In genomic region chr20:57471496-57472210, GRCh38 we compare ENCODE assay signal across 28 cellular contexts. TPM values are rescaled to one million over a fixed set of nuclear protein-coding genes. Genes with fewer than 3 reads are reported as not detected.
DNase-seq lines count a peak whose midpoint lies in the region; ATAC-seq and TF ChIP-seq lines count a peak whose summit lies in the region.
"Had no signal": no experiment of that assay in that cellular context is flagged by ENCODE, and none has a peak within 500 bp of the region (broad histone marks: within the 10 kb centered on the region; RNA-seq: fewer than 3 reads in every experiment).

No MANE protein-coding gene starts in this region.

- no peaks in the 10 kb centered on the region for H3K9me3 ChIP-seq in upper lobe of right lung
- no peaks in the 10 kb centered on the region for H3K9me3 ChIP-seq in Caco-2
- H3K9me3 ChIP-seq: ascending aorta had no signal

- H3K4me1 ChIP-seq in upper lobe of right lung, result peaks cover 14% of the 10 kb centered on the region
- no peaks in the 10 kb centered on the region for H3K4me1 ChIP-seq in Caco-2
- H3K4me1 ChIP-seq: ascending aorta, parathyroid adenoma had no signal

- H3K27me3 ChIP-seq in upper lobe of right lung, result no peaks in the 10 kb centered on the region
- peaks cover 3% of the 10 kb centered on the region for H3K27me3 ChIP-seq in Caco-2 (replicated peaks; ENCODE audit: control insufficient read depth, insufficient read depth, low read length)
- H3K27me3 ChIP-seq: ascending aorta had no signal

- H3K4me3 Mint-ChIP-seq in activated naive CD8-positive, alpha-beta T cell, result no peak overlapping the region
- no peak overlapping the region for H3K4me3 Mint-ChIP-seq in activated naive CD8-positive, alpha-beta T cell treated with anti-CD3 and anti-CD28 coated beads, Interleukin-2, amount 50 U/mL, for 24 hours
- no peak overlapping the region for H3K4me3 Mint-ChIP-seq in activated T-helper 17 cell treated with anti-CD3 and anti-CD28 coated beads, Interleukin-2, amount 50 U/mL, for 72 hours
- H3K4me3 Mint-ChIP-seq in naive thymus-derived CD8-positive, alpha-beta T cell, result peak overlapping the region in 1 of 10 donors; percentile 55
- H3K4me3 Mint-ChIP-seq in Caco-2 (ENCODE audit: unreplicated experiment), result no peak overlapping the region
- H3K4me3 Mint-ChIP-seq: activated naive CD4-positive, alpha-beta T cell treated with anti-CD3 and anti-CD28 coated beads, Interleukin-2, amount 10 ng/mL, durations not matched to agents 7 days and 5 days; activated T-cell treated with anti-CD3 and anti-CD28 coated beads, Interleukin-2, amount 50 U/mL, for 24 hours; T-helper 17 cell had no signal

- intact Hi-C loops in upper lobe of right lung (cut with DNase I), result no loop called here
- intact Hi-C loops in Caco-2 (cut with micrococcal nuclease; ENCODE audit: unreplicated experiment), result no loop called here

- peak overlapping the region; percentile 10 for H3K27ac Mint-ChIP-seq in activated naive CD8-positive, alpha-beta T cell
- H3K27ac Mint-ChIP-seq in activated naive CD8-positive, alpha-beta T cell treated with anti-CD3 and anti-CD28 coated beads, Interleukin-2, amount 50 U/mL, for 24 hours, result no peak overlapping the region
- H3K27ac Mint-ChIP-seq in activated T-helper 17 cell treated with anti-CD3 and anti-CD28 coated beads, Interleukin-2, amount 50 U/mL, for 72 hours, result peak overlapping the region; percentile 49
- peak overlapping the region in 8 of 10 donors; percentile 3 to 83 (median 30) for H3K27ac Mint-ChIP-seq in naive thymus-derived CD8-positive, alpha-beta T cell
- H3K27ac Mint-ChIP-seq in Caco-2 (ENCODE audit: unreplicated experiment), result no peak overlapping the region
- H3K27ac Mint-ChIP-seq: activated naive CD4-positive, alpha-beta T cell treated with anti-CD3 and anti-CD28 coated beads, Interleukin-2, amount 10 ng/mL, durations not matched to agents 7 days and 5 days; activated T-cell treated with anti-CD3 and anti-CD28 coated beads, Interleukin-2, amount 50 U/mL, for 24 hours had no signal

- no peaks in the 10 kb centered on the region for H3K36me3 Mint-ChIP-seq in activated naive CD8-positive, alpha-beta T cell
- no peaks in the 10 kb centered on the region for H3K36me3 Mint-ChIP-seq in activated naive CD8-positive, alpha-beta T cell treated with anti-CD3 and anti-CD28 coated beads, Interleukin-2, amount 50 U/mL, for 24 hours (ENCODE audit: low read depth)
- H3K36me3 Mint-ChIP-seq in activated T-helper 17 cell treated with anti-CD3 and anti-CD28 coated beads, Interleukin-2, amount 50 U/mL, for 72 hours (ENCODE audit: low read depth), result no peaks in the 10 kb centered on the region
- H3K36me3 Mint-ChIP-seq in naive thymus-derived CD8-positive, alpha-beta T cell, result no peaks in the 10 kb centered on the region
- no peaks in the 10 kb centered on the region for H3K36me3 Mint-ChIP-seq in Caco-2 (ENCODE audit: insufficient read depth, unreplicated experiment)
- H3K36me3 Mint-ChIP-seq: activated naive CD4-positive, alpha-beta T cell treated with anti-CD3 and anti-CD28 coated beads, Interleukin-2, amount 10 ng/mL, durations not matched to agents 7 days and 5 days had no signal

- POLR2A ChIA-PET in naive thymus-derived CD8-positive, alpha-beta T cell (lab: Charles Lee), result interaction anchor here (1.3 kb wide), 1 partner anchor 10 kb away, joined by 6 read pairs; no protein-coding TSS in a partner anchor
- POLR2A ChIA-PET in Caco-2 (lab: Charles Lee), result no interaction called here

- no peaks in the 10 kb centered on the region for H3K27me3 Mint-ChIP-seq in activated naive CD8-positive, alpha-beta T cell
- no peaks in the 10 kb centered on the region for H3K27me3 Mint-ChIP-seq in activated naive CD8-positive, alpha-beta T cell treated with anti-CD3 and anti-CD28 coated beads, Interleukin-2, amount 50 U/mL, for 24 hours
- no peaks in the 10 kb centered on the region for H3K27me3 Mint-ChIP-seq in activated T-helper 17 cell treated with anti-CD3 and anti-CD28 coated beads, Interleukin-2, amount 50 U/mL, for 72 hours
- no peaks in the 10 kb centered on the region for H3K27me3 Mint-ChIP-seq in naive thymus-derived CD8-positive, alpha-beta T cell
- peaks cover 32% of the 10 kb centered on the region for H3K27me3 Mint-ChIP-seq in Caco-2 (ENCODE audit: insufficient read depth, unreplicated experiment)
- H3K27me3 Mint-ChIP-seq: activated T-cell treated with anti-CD3 and anti-CD28 coated beads, Interleukin-2, amount 50 U/mL, for 24 hours had no signal

- no peaks in the 10 kb centered on the region for H3K36me3 ChIP-seq in upper lobe of right lung
- H3K36me3 ChIP-seq in Caco-2 (ENCODE audit: control insufficient read depth, insufficient read depth, low read length), result no peaks in the 10 kb centered on the region
- H3K36me3 ChIP-seq: ascending aorta had no signal

- CTCF ChIA-PET in Caco-2 (lab: Charles Lee), result no interaction called here

- no peak overlapping the region for H3K27ac ChIP-seq in upper lobe of right lung
- H3K27ac ChIP-seq: ascending aorta, dorsolateral prefrontal cortex, parathyroid adenoma had no signal

- H3K4me3 ChIP-seq in upper lobe of right lung, result no peak overlapping the region
- no peak overlapping the region for H3K4me3 ChIP-seq in Caco-2 (ENCODE audit: low read depth, low read length)
- H3K4me3 ChIP-seq: ascending aorta, dorsolateral prefrontal cortex, GM12878 had no signal

- no peak for TF ChIP-seq CTCF in upper lobe of right lung (IDR thresholded peaks at IDR 0.05)
- TF ChIP-seq CTCF in Caco-2 (IDR thresholded peaks at IDR 0.05; ENCODE audit: insufficient read depth in 1 of 2, low read depth in 1 of 2, low read length in 1 of 2, severe bottlenecking in 1 of 2, unreplicated experiment in 1 of 2), result no peak

- DNase-seq in activated naive CD8-positive, alpha-beta T cell treated with anti-CD3 and anti-CD28 coated beads, Interleukin-2, amount 50 U/mL, for 24 hours, result no peak
- peak in 1 of 10 donors; percentile 60 for DNase-seq in naive thymus-derived CD8-positive, alpha-beta T cell
- DNase-seq in upper lobe of right lung, result peak; percentile 39
- DNase-seq in foreskin melanocyte, result no peak
- no peak for DNase-seq in NCI-H1417 (lab: John Stamatoyannopoulos, UW)
- no peak for DNase-seq in Caco-2
- DNase-seq: activated naive CD4-positive, alpha-beta T cell treated with anti-CD3 and anti-CD28 coated beads, Interleukin-2, amount 10 ng/mL, durations not matched to agents 7 days and 5 days; activated T-cell treated with anti-CD3 and anti-CD28 coated beads, Interleukin-2, amount 50 U/mL, for 24 hours; H9; Kasumi-1; NCI-H187; NCI-H2171 treated with DMSO at 0.1 percent for 48 hours; NCI-H524 treated with DMSO at 0.1 percent for 48 hours; right cardiac atrium; RPMI8226; stimulated activated CD4-positive, alpha-beta T cell treated with anti-CD3 and anti-CD28 coated beads, Interleukin-12 subunit alpha, Interleukin-12 subunit beta, amount 100 ng/mL, for 4 hours; stimulated activated CD4-positive, alpha-beta T cell treated with anti-CD3 and anti-CD28 coated beads, Interleukin-4, amount 100 ng/mL, for 4 hours; stimulated activated naive CD4-positive, alpha-beta T cell treated with Interleukin-2 at 50 U/mL for 16 hours; T-helper 17 cell had no signal

- peaks cover 21% of the 10 kb centered on the region for H3K4me1 Mint-ChIP-seq in activated naive CD8-positive, alpha-beta T cell (ENCODE audit: low read depth)
- peaks cover 33% of the 10 kb centered on the region for H3K4me1 Mint-ChIP-seq in activated naive CD8-positive, alpha-beta T cell treated with anti-CD3 and anti-CD28 coated beads, Interleukin-2, amount 50 U/mL, for 24 hours
- no peaks in the 10 kb centered on the region for H3K4me1 Mint-ChIP-seq in activated T-helper 17 cell treated with anti-CD3 and anti-CD28 coated beads, Interleukin-2, amount 50 U/mL, for 72 hours
- H3K4me1 Mint-ChIP-seq in naive thymus-derived CD8-positive, alpha-beta T cell, result peaks cover 8 to 52% (median 28%) of the 10 kb centered on the region in 4 donors
- H3K4me1 Mint-ChIP-seq in Caco-2 (ENCODE audit: low read depth, unreplicated experiment), result peaks cover 7% of the 10 kb centered on the region

- BruUV-seq in Caco-2 (replicated peaks; lab: Mats Ljungman, UMichigan), result no TSS peak

- ATAC-seq in activated naive CD8-positive, alpha-beta T cell treated with anti-CD3 and anti-CD28 coated beads, Interleukin-2, amount 50 U/mL, for 24 hours, result no peak
- ATAC-seq in activated T-helper 17 cell treated with anti-CD3 and anti-CD28 coated beads, Interleukin-2, amount 50 U/mL, for 72 hours (replicated peaks), result no peak
- ATAC-seq in naive thymus-derived CD8-positive, alpha-beta T cell, result no peak
- no peak for ATAC-seq in upper lobe of right lung
- ATAC-seq: GM12878, right cardiac atrium, T-helper 17 cell had no signal

- no peaks in the 10 kb centered on the region for H3K9me3 Mint-ChIP-seq in activated naive CD8-positive, alpha-beta T cell (ENCODE audit: low read depth)
- H3K9me3 Mint-ChIP-seq in activated naive CD8-positive, alpha-beta T cell treated with anti-CD3 and anti-CD28 coated beads, Interleukin-2, amount 50 U/mL, for 24 hours, result no peaks in the 10 kb centered on the region
- H3K9me3 Mint-ChIP-seq in activated T-helper 17 cell treated with anti-CD3 and anti-CD28 coated beads, Interleukin-2, amount 50 U/mL, for 72 hours, result no peaks in the 10 kb centered on the region
- no peaks in the 10 kb centered on the region for H3K9me3 Mint-ChIP-seq in naive thymus-derived CD8-positive, alpha-beta T cell
- H3K9me3 Mint-ChIP-seq in Caco-2 (ENCODE audit: unreplicated experiment), result no peaks in the 10 kb centered on the region
- H3K9me3 Mint-ChIP-seq: activated naive CD4-positive, alpha-beta T cell treated with anti-CD3 and anti-CD28 coated beads, Interleukin-2, amount 10 ng/mL, durations not matched to agents 7 days and 5 days; activated T-cell treated with anti-CD3 and anti-CD28 coated beads, Interleukin-2, amount 50 U/mL, for 24 hours had no signal

RNA-seq across cellular contexts. Expression of gene CTCFL, which starts 53.3 kb away (rescaled TPM):
- total RNA-seq in activated T-helper 17 cell treated with anti-CD3 and anti-CD28 coated beads, Interleukin-2, amount 50 U/mL, for 72 hours, result not detected
- not detected for total RNA-seq in naive thymus-derived CD8-positive, alpha-beta T cell
- not detected for polyA plus RNA-seq in naive thymus-derived CD8-positive, alpha-beta T cell
- total RNA-seq in upper lobe of right lung, result not detected
- total RNA-seq in Caco-2 (2022), result not detected in 2 replicates
- total RNA-seq: A172; activated CD8-positive, alpha-beta memory T cell treated with anti-CD3 and anti-CD28 coated beads for 36 hours; ascending aorta; endothelial cell of umbilical vein; right cardiac atrium; T-helper 17 cell had no signal
- polyA plus RNA-seq: endothelial cell of umbilical vein, right cardiac atrium had no signal

Comparison
In these comparisons a context has a peak if more than half of its experiments do, and no peak if none do; other contexts are left out.
1. H3K27ac Mint-ChIP-seq: peak in activated naive CD8-positive, alpha-beta T cell (single experiment), activated T-helper 17 cell treated with anti-CD3 and anti-CD28 coated beads, Interleukin-2, amount 50 U/mL, for 72 hours (single experiment) and naive thymus-derived CD8-positive, alpha-beta T cell (8 of 10); none in activated naive CD8-positive, alpha-beta T cell treated with anti-CD3 and anti-CD28 coated beads, Interleukin-2, amount 50 U/mL, for 24 hours (single experiment) and Caco-2 (single experiment).